In genomic region chr14:88030892-88031291, GRCh38 we compare ENCODE assay signal across 23 cellular contexts. TPM values are rescaled to one million over a fixed set of nuclear protein-coding genes. Genes with fewer than 3 reads are reported as not detected.
DNase-seq lines count a peak whose midpoint lies in the region; ATAC-seq, FAIRE-seq and TF ChIP-seq lines count a peak whose summit lies in the region.
"Had no signal": no experiment of that assay in that cellular context is flagged by ENCODE, and none has a peak within 500 bp of the region (broad histone marks: within the 10 kb centered on the region; RNA-seq: fewer than 3 reads in every experiment).

No MANE protein-coding gene starts in this region.

- DNase-seq in HepG2 (ENCODE audit: low spot score) (no peak), right lobe of liver (no peak), K562 (ENCODE audit: extremely low read depth in 1 of 4, low spot score in 3 of 4) (no peak), NCI-H2171 (lab: John Stamatoyannopoulos, UW) (no peak), adrenal gland (no peak), upper lobe of right lung (no peak)
- DNase-seq: 8988T; ACHN; AML-193; BE2C; Calu3; CD4-positive, alpha-beta memory T cell; COR-L47; DMS153; GM23248; H7; HCEC 1CT had no signal

- H3K79me2 ChIP-seq in HepG2 (ENCODE audit: insufficient read depth, low read length), result peaks cover 49% of the 10 kb centered on the region
- H3K79me2 ChIP-seq in K562 (ENCODE audit: control insufficient read depth, insufficient read depth, low read length), result no peaks in the 10 kb centered on the region

- ATAC-seq in HepG2 (no peak), right lobe of liver (no peak), K562 (no peak), upper lobe of right lung (no peak)
- ATAC-seq: A549 had no signal

- intact Hi-C loops in HepG2 (cut with micrococcal nuclease; ENCODE audit: unreplicated experiment) (no loop called here), right lobe of liver (cut with DNase I) (no loop called here), K562 (cut with micrococcal nuclease) (no loop called here), adrenal gland (cut with DNase I) (no loop called here), upper lobe of right lung (cut with DNase I) (no loop called here)

- no peak for TF ChIP-seq CTCF in HepG2 (CRISPR knock-in tag; IDR thresholded peaks at IDR 0.05)
- no peak for TF ChIP-seq CTCF in right lobe of liver (IDR thresholded peaks at IDR 0.05)
- no peak for TF ChIP-seq CTCF in HEK293 (tag by site-specific recombination; IDR thresholded peaks at IDR 0.05)
- no peak for TF ChIP-seq CTCF in K562 (IDR thresholded peaks at IDR 0.05 in 2 of 3, conservative IDR thresholded peaks at IDR 0.05 in 1 of 3; ENCODE audit: insufficient read depth in 2 of 3, low read depth in 1 of 3, low read length in 3 of 3)
- TF ChIP-seq CTCF in adrenal gland (IDR thresholded peaks at IDR 0.05), result no peak
- TF ChIP-seq CTCF in upper lobe of right lung (IDR thresholded peaks at IDR 0.05), result no peak

- H3K9me3 ChIP-seq in HepG2 (ENCODE audit: low read length) (no peaks in the 10 kb centered on the region), right lobe of liver (no peaks in the 10 kb centered on the region), HEK293 (ENCODE audit: control insufficient read depth, insufficient read depth, low read depth, low read length) (no peaks in the 10 kb centered on the region), K562 (replicated peaks; ENCODE audit: control insufficient read depth, insufficient read depth, low read depth, low read length) (no peaks in the 10 kb centered on the region), adrenal gland (replicated peaks in 1 of 3) (no peaks in the 10 kb centered on the region), upper lobe of right lung (no peaks in the 10 kb centered on the region)
- H3K9me3 ChIP-seq: A549, BE2C had no signal

- no TSS peak for BruUV-seq in HepG2 (replicated peaks; lab: Mats Ljungman, UMichigan)
- no TSS peak for BruUV-seq in K562 (replicated peaks; lab: Mats Ljungman, UMichigan)

- no peaks in the 10 kb centered on the region for H4K20me1 ChIP-seq in HepG2 (ENCODE audit: insufficient read depth, low read length)
- no peaks in the 10 kb centered on the region for H4K20me1 ChIP-seq in K562 (replicated peaks; ENCODE audit: control insufficient read depth, insufficient read depth, low read length)
- H4K20me1 ChIP-seq: BLaER1 treated with 17β-estradiol and CSF1 and Interleukin-3, amounts not matched to agents 10 nM and 100 nM had no signal

- POLR2A ChIA-PET in HepG2 (lab: Yijun Ruan, JAX), result no interaction called here
- POLR2A ChIA-PET in HEK293 (lab: Yijun Ruan, JAX), result no interaction called here
- POLR2A ChIA-PET in K562 (lab: Yijun Ruan, JAX), result no interaction called here

- H3K4me2 ChIP-seq in HepG2 (ENCODE audit: low read depth, low read length), result no peak overlapping the region
- H3K4me2 ChIP-seq in K562 (ENCODE audit: insufficient read depth, low read length), result no peak overlapping the region
- H3K4me2 ChIP-seq: A549 had no signal

- no peaks in the 10 kb centered on the region for H3K9me1 ChIP-seq in K562 (ENCODE audit: control insufficient read depth, insufficient read depth, low read length)

- CTCF ChIA-PET in HepG2 (lab: Yijun Ruan, JAX; ENCODE audit: low intra/inter-chr PET ratio, low total read pairs), result no interaction called here
- CTCF ChIA-PET in HEK293 (lab: Yijun Ruan, JAX), result interaction anchor here (0.7 to 1.5 kb wide), 2 partner anchors 13 to 86 kb away, joined by 4 read pairs; no protein-coding TSS in a partner anchor
- CTCF ChIA-PET in K562 (lab: Yijun Ruan, JAX; ENCODE audit: low intra/inter-chr PET ratio), result no interaction called here

- TF ChIP-seq EP300 in HepG2 (IDR thresholded peaks at IDR 0.05; ENCODE audit: low read depth in 2 of 2, low read length in 2 of 2) (no peak), HepG2 (CRISPR knock-in tag; IDR thresholded peaks at IDR 0.05; ENCODE audit: borderline replicate concordance) (no peak), K562 (IDR thresholded peaks at IDR 0.05; ENCODE audit: low read length) (no peak)

- H3K9ac ChIP-seq in HepG2 (ENCODE audit: insufficient read depth, low read depth, low read length) (no peak overlapping the region), K562 (ENCODE audit: insufficient read depth in 1 of 2, low read depth in 2 of 2, low read length in 2 of 2) (no peak overlapping the region)
- H3K9ac ChIP-seq: BLaER1 treated with 17β-estradiol and CSF1 and Interleukin-3, amounts not matched to agents 10 nM and 100 nM; GM23248 had no signal

- TF ChIP-seq POLR2A in HepG2 (IDR thresholded peaks at IDR 0.05; ENCODE audit: insufficient read depth in 1 of 2, low read depth in 2 of 2, low read length in 2 of 2) (no peak), right lobe of liver (IDR thresholded peaks at IDR 0.05) (no peak), K562 (conservative IDR thresholded peaks at IDR 0.05) (no peak), adrenal gland (IDR thresholded peaks at IDR 0.05) (no peak)

- 89% methylated on average over 1 of the region's 1 CpG for WGBS in HepG2 (ENCODE audit: low lambda C conversion rate)
- 64% methylated on average over 1 of the region's 1 CpG for WGBS in right lobe of liver (ENCODE audit: insufficient coverage, low coverage, low lambda C conversion rate, missing lambda C conversion rate)
- 8% methylated on average over 1 of the region's 1 CpG for WGBS in K562 (ENCODE audit: insufficient coverage, low coverage, missing lambda C conversion rate)
- 57 to 75% (median 61%) methylated on average over 1 of the region's 1 CpG for whole genome bisulfite sequencing in adrenal gland, 4 donors

- H3K36me3 ChIP-seq in HepG2 (replicated peaks in 1 of 2; ENCODE audit: control insufficient read depth in 1 of 2, insufficient read depth in 2 of 2, low read length in 2 of 2), result peaks cover 6 to 19% of the 10 kb centered on the region in 2 experiments; a peak in 3 of 5 replicates
- peaks cover 0 to 5% (median 0%) of the 10 kb centered on the region in 4 donors for H3K36me3 ChIP-seq in right lobe of liver
- H3K36me3 ChIP-seq in HEK293 (ENCODE audit: control insufficient read depth in 2 of 2, insufficient read depth in 1 of 2, low read length in 2 of 2), result no peaks in the 10 kb centered on the region
- H3K36me3 ChIP-seq in K562 (ENCODE audit: control insufficient read depth, insufficient read depth, low read length), result no peaks in the 10 kb centered on the region
- H3K36me3 ChIP-seq in adrenal gland (replicated peaks in 1 of 2), result no peaks in the 10 kb centered on the region
- H3K36me3 ChIP-seq in upper lobe of right lung, result no peaks in the 10 kb centered on the region
- H3K36me3 ChIP-seq: BE2C had no signal

- FAIRE-seq in HepG2 (lab: Jason Lieb, UNC), result no peak
- no peak for FAIRE-seq in K562 (lab: Jason Lieb, UNC)
- FAIRE-seq: A549, G401.6, GM19239, H1 had no signal

- H3K27ac ChIP-seq in HepG2 (ENCODE audit: extremely low read length, insufficient read depth, low read length), result no peak overlapping the region
- no peak overlapping the region for H3K27ac ChIP-seq in right lobe of liver
- no peak overlapping the region for H3K27ac ChIP-seq in HEK293 (ENCODE audit: extremely low read depth, low read depth, low read length)
- no peak overlapping the region for H3K27ac ChIP-seq in K562 (ENCODE audit: extremely low read depth, low read depth, low read length)
- no peak overlapping the region for H3K27ac ChIP-seq in adrenal gland
- H3K27ac ChIP-seq in upper lobe of right lung, result no peak overlapping the region
- H3K27ac ChIP-seq: A549; BLaER1 treated with 17β-estradiol and CSF1 and Interleukin-3, amounts not matched to agents 10 nM and 100 nM; GM23248 had no signal

- in situ Hi-C loops in HepG2 (cut with HindIII; ENCODE audit: extremely low pct_ligation_motif_present, low pct_unique_long_range_greater_than_20kb) (no loop called here), K562 (cut with MboI) (no loop called here)

- H3K4me1 ChIP-seq in HepG2 (ENCODE audit: insufficient read depth, low read length) (peaks cover 44% of the 10 kb centered on the region), right lobe of liver (peaks cover 0 to 56% (median 15%) of the 10 kb centered on the region in 4 donors), HEK293 (ENCODE audit: control insufficient read depth, insufficient read depth, low read length) (no peaks in the 10 kb centered on the region), K562 (replicated peaks in 1 of 2; ENCODE audit: control insufficient read depth in 2 of 2, insufficient read depth in 2 of 2, low read length in 2 of 2) (peaks cover 0 to 27% of the 10 kb centered on the region in 2 experiments; a peak in 3 of 5 replicates), adrenal gland (replicated peaks in 1 of 2) (no peaks in the 10 kb centered on the region), upper lobe of right lung (no peaks in the 10 kb centered on the region)
- H3K4me1 ChIP-seq: A549, BE2C had no signal

- TF ChIP-seq RAD21 in HepG2 (CRISPR knock-in tag; IDR thresholded peaks at IDR 0.05), result no peak
- TF ChIP-seq RAD21 in K562 (CRISPR knock-in tag; conservative IDR thresholded peaks at IDR 0.05 in 1 of 2, IDR thresholded peaks at IDR 0.05 in 1 of 2), result no peak

- H2AFZ ChIP-seq in HepG2 (ENCODE audit: low read length) (no peak overlapping the region), K562 (ENCODE audit: low read depth, low read length) (no peak overlapping the region)
- H2AFZ ChIP-seq: GM23248 had no signal

- H3K4me3 ChIP-seq in HepG2 (replicated peaks in 1 of 3; ENCODE audit: insufficient read depth in 1 of 3, low read depth in 2 of 3, low read length in 3 of 3) (no peak overlapping the region), right lobe of liver (no peak overlapping the region), HEK293 (ENCODE audit: low read depth, low read length) (no peak overlapping the region), K562 (no peak overlapping the region), adrenal gland (no peak overlapping the region), upper lobe of right lung (no peak overlapping the region)
- H3K4me3 ChIP-seq: A549; BLaER1 treated with 17β-estradiol and CSF1 and Interleukin-3, amounts not matched to agents 10 nM and 100 nM; GM23248 had no signal

- H3K27me3 ChIP-seq in HepG2 (ENCODE audit: control insufficient read depth in 1 of 2, insufficient read depth in 2 of 2, low read length in 2 of 2), result no peaks in the 10 kb centered on the region
- no peaks in the 10 kb centered on the region for H3K27me3 ChIP-seq in right lobe of liver
- H3K27me3 ChIP-seq in K562 (ENCODE audit: control insufficient read depth in 2 of 2, insufficient read depth in 2 of 2, low read length in 2 of 2), result peaks cover 0 to 3% of the 10 kb centered on the region in 2 experiments; a peak in 1 of 5 replicates
- H3K27me3 ChIP-seq in adrenal gland, result no peaks in the 10 kb centered on the region
- H3K27me3 ChIP-seq in upper lobe of right lung, result no peaks in the 10 kb centered on the region
- H3K27me3 ChIP-seq: BE2C; BLaER1 treated with 17β-estradiol and CSF1 and Interleukin-3, amounts not matched to agents 10 nM and 100 nM had no signal

RNA-seq across cellular contexts. Expression of gene GPR65, which starts 26.0 kb away (rescaled TPM):
- not detected in 2 replicates for total RNA-seq in HepG2 (2016; rRNA removed; fragmentation: Illumina TruSeq; extraction: Trizol)
- total RNA-seq in HepG2 (2016; cell fraction: cytosol; rRNA removed; fragmentation: Illumina TruSeq; extraction: Trizol; ENCODE audit: low read depth), result not detected in 2 replicates
- total RNA-seq in HepG2 (2016; cell fraction: insoluble cytoplasmic fraction; rRNA removed; fragmentation: Illumina TruSeq; extraction: Trizol), result not detected in 2 replicates
- total RNA-seq in HepG2 (2016; cell fraction: membrane; rRNA removed; fragmentation: Illumina TruSeq; extraction: Trizol), result not detected in 2 replicates
- total RNA-seq in HepG2 (2016; cell fraction: nucleus; rRNA removed; fragmentation: Illumina TruSeq; extraction: Trizol), result not detected in 2 replicates
- polyA plus RNA-seq in HepG2 (2011; rRNA removed), result not detected in 2 replicates
- polyA plus RNA-seq in HepG2 (2011; cell fraction: cytosol; rRNA removed), result not detected in 2 replicates
- not detected in 2 replicates for polyA plus RNA-seq in HepG2 (2011; cell fraction: nucleus; rRNA removed)
- not detected in 2 replicates for polyA plus RNA-seq in HepG2 (2012)
- not detected in 2 replicates for polyA plus RNA-seq in HepG2 (2016; cell fraction: cytosol; fragmentation: Illumina TruSeq; extraction: Trizol; ENCODE audit: low read depth)
- not detected in 2 replicates for polyA plus RNA-seq in HepG2 (2016; cell fraction: insoluble cytoplasmic fraction; fragmentation: Illumina TruSeq; extraction: Trizol; ENCODE audit: low read depth)
- polyA plus RNA-seq in HepG2 (2016; cell fraction: membrane; fragmentation: Illumina TruSeq; extraction: Trizol; ENCODE audit: low read depth), result not detected in 2 replicates
- polyA plus RNA-seq in HepG2 (2016; cell fraction: nucleus; fragmentation: Illumina TruSeq; extraction: Trizol; ENCODE audit: insufficient read depth, low read depth), result not detected in 2 replicates
- polyA minus RNA-seq in HepG2 (2011; rRNA and poly(A)+ RNA removed; ENCODE audit: low replicate concordance), result not detected in 2 replicates
- not detected in 2 replicates for polyA minus RNA-seq in HepG2 (2011; cell fraction: cytosol; rRNA and poly(A)+ RNA removed)
- polyA minus RNA-seq in HepG2 (2011; cell fraction: nucleus; rRNA and poly(A)+ RNA removed), result not detected in 2 replicates
- total RNA-seq in right lobe of liver, result 1 to 10 TPM; 1.0 to 2.7 (median 1.2) TPM
- not detected in 2 replicates for total RNA-seq in K562 (2011; cell fraction: chromatin; rRNA removed; ENCODE audit: low replicate concordance)
- not detected in 2 replicates for total RNA-seq in K562 (2011; cell fraction: nucleolus; rRNA removed)
- not detected in 2 replicates for total RNA-seq in K562 (2011; cell fraction: nucleoplasm; rRNA removed)
- 0.04 TPM in 1 of 2 replicates, not detected in the other for total RNA-seq in K562 (2014; rRNA removed)
- total RNA-seq in K562 (2014; rRNA removed; fragmentation: Illumina TruSeq; extraction: Trizol), result 0.03 TPM in 1 of 2 replicates, not detected in the other
- 0.11 and 0.26 TPM in 2 replicates for total RNA-seq in K562 (2015; rRNA removed; fragmentation: Illumina TruSeq; extraction: Trizol)
- total RNA-seq in K562 (2021), result 0.04 TPM in 2 replicates
- polyA plus RNA-seq in K562 (2011; rRNA removed), result not detected in 2 replicates
- polyA plus RNA-seq in K562 (2011; cell fraction: cytosol; rRNA removed), result not detected in 2 replicates
- not detected in 2 replicates for polyA plus RNA-seq in K562 (2011; cell fraction: nucleus; rRNA removed)
- polyA plus RNA-seq in K562 (2012), result 0.05 and 0.14 TPM in 2 replicates
- polyA plus RNA-seq in K562 (2014; fragmentation: Illumina TruSeq; extraction: Trizol), result not detected in 2 replicates
- under 1 TPM in 1 of 2 experiments, not detected in 1; 0.03 TPM for polyA plus RNA-seq in K562 (2014; fragmentation: Nextera tagmentation; extraction: Ambion mirVana)
- not detected in 2 replicates for polyA plus RNA-seq in K562 (2014; rRNA removed)
- not detected in 2 replicates for polyA minus RNA-seq in K562 (2011; rRNA and poly(A)+ RNA removed)
- not detected in 2 replicates for polyA minus RNA-seq in K562 (2011; cell fraction: cytosol; rRNA and poly(A)+ RNA removed)
- polyA minus RNA-seq in K562 (2011; cell fraction: nucleus; rRNA and poly(A)+ RNA removed), result not detected in 2 replicates
- total RNA-seq in adrenal gland, result 1 to 10 TPM in 7 of 8 donors, under 1 TPM in 1; 0.18 to 6.1 (median 2.6) TPM
- polyA plus RNA-seq in adrenal gland, result 1 to 10 TPM; 1.3 to 1.9 (median 1.4) TPM
- total RNA-seq in upper lobe of right lung, result 7.7 TPM
- total RNA-seq: H1, H7 had no signal
- polyA plus RNA-seq: H1 had no signal

RNA-seq across cellular contexts. Expression of gene GALC, which starts 37.9 kb away (rescaled TPM):
- total RNA-seq in HepG2 (2016; rRNA removed; fragmentation: Illumina TruSeq; extraction: Trizol) (not detected in 2 replicates), right lobe of liver (10 to 100 TPM in 3 of 6 experiments, 1 to 10 TPM in 3; 8.3 to 23.5 (median 10.3) TPM), K562 (2014; rRNA removed) (6.9 and 12.4 TPM in 2 replicates), K562 (2014; rRNA removed; fragmentation: Illumina TruSeq; extraction: Trizol) (9.2 and 9.4 TPM in 2 replicates), K562 (2015; rRNA removed; fragmentation: Illumina TruSeq; extraction: Trizol) (14.6 and 15.0 TPM in 2 replicates), K562 (2021) (6.8 and 7.3 TPM in 2 replicates), adrenal gland (10 to 100 TPM; 23.4 to 69.6 (median 37.3) TPM), upper lobe of right lung (47.4 TPM)
- total RNA-seq in HepG2 (2016; cell fraction: cytosol; rRNA removed; fragmentation: Illumina TruSeq; extraction: Trizol; ENCODE audit: low read depth), result not detected in 2 replicates
- not detected in 2 replicates for total RNA-seq in HepG2 (2016; cell fraction: insoluble cytoplasmic fraction; rRNA removed; fragmentation: Illumina TruSeq; extraction: Trizol)
- not detected in 2 replicates for total RNA-seq in HepG2 (2016; cell fraction: membrane; rRNA removed; fragmentation: Illumina TruSeq; extraction: Trizol)
- not detected in 2 replicates for total RNA-seq in HepG2 (2016; cell fraction: nucleus; rRNA removed; fragmentation: Illumina TruSeq; extraction: Trizol)
- polyA plus RNA-seq in HepG2 (2011; rRNA removed) (not detected in 2 replicates), K562 (2011; rRNA removed) (14.0 and 15.1 TPM in 2 replicates), K562 (2014; fragmentation: Illumina TruSeq; extraction: Trizol) (7.8 and 7.9 TPM in 2 replicates), K562 (2014; fragmentation: Nextera tagmentation; extraction: Ambion mirVana) (1 to 10 TPM; 1.6 to 2.9 TPM), K562 (2014; rRNA removed) (6.5 and 7.6 TPM in 2 replicates), adrenal gland (10 to 100 TPM in 2 of 3 donors, 1 to 10 TPM in 1; 8.3 to 60.7 (median 11.9) TPM)
- polyA plus RNA-seq in HepG2 (2011; cell fraction: cytosol; rRNA removed), result not detected in 2 replicates
- not detected in 2 replicates for polyA plus RNA-seq in HepG2 (2011; cell fraction: nucleus; rRNA removed)
- polyA plus RNA-seq in HepG2 (2012), result not detected in 2 replicates
- polyA plus RNA-seq in HepG2 (2016; cell fraction: cytosol; fragmentation: Illumina TruSeq; extraction: Trizol; ENCODE audit: low read depth), result not detected in 2 replicates
- not detected in 2 replicates for polyA plus RNA-seq in HepG2 (2016; cell fraction: insoluble cytoplasmic fraction; fragmentation: Illumina TruSeq; extraction: Trizol; ENCODE audit: low read depth)
- not detected in 2 replicates for polyA plus RNA-seq in HepG2 (2016; cell fraction: membrane; fragmentation: Illumina TruSeq; extraction: Trizol; ENCODE audit: low read depth)
- polyA plus RNA-seq in HepG2 (2016; cell fraction: nucleus; fragmentation: Illumina TruSeq; extraction: Trizol; ENCODE audit: insufficient read depth, low read depth), result not detected in 2 replicates
- 0.02 TPM in 1 of 2 replicates, not detected in the other for polyA minus RNA-seq in HepG2 (2011; rRNA and poly(A)+ RNA removed; ENCODE audit: low replicate concordance)
- polyA minus RNA-seq in HepG2 (2011; cell fraction: cytosol; rRNA and poly(A)+ RNA removed), result not detected in 2 replicates
- polyA minus RNA-seq in HepG2 (2011; cell fraction: nucleus; rRNA and poly(A)+ RNA removed), result not detected in 2 replicates
- 11.5 and 32.3 TPM in 2 replicates for total RNA-seq in K562 (2011; cell fraction: chromatin; rRNA removed; ENCODE audit: low replicate concordance)
- 9.7 and 12.8 TPM in 2 replicates for total RNA-seq in K562 (2011; cell fraction: nucleolus; rRNA removed)
- 19.5 and 23.9 TPM in 2 replicates for total RNA-seq in K562 (2011; cell fraction: nucleoplasm; rRNA removed)
- polyA plus RNA-seq in K562 (2011; cell fraction: cytosol; rRNA removed), result 4.3 and 9.1 TPM in 2 replicates
- 10.0 and 14.7 TPM in 2 replicates for polyA plus RNA-seq in K562 (2011; cell fraction: nucleus; rRNA removed)
- polyA plus RNA-seq in K562 (2012), result 10.4 and 20.1 TPM in 2 replicates
- 17.3 and 21.2 TPM in 2 replicates for polyA minus RNA-seq in K562 (2011; rRNA and poly(A)+ RNA removed)
- polyA minus RNA-seq in K562 (2011; cell fraction: cytosol; rRNA and poly(A)+ RNA removed), result 8.4 and 10.6 TPM in 2 replicates
- 12.8 and 14.8 TPM in 2 replicates for polyA minus RNA-seq in K562 (2011; cell fraction: nucleus; rRNA and poly(A)+ RNA removed)

Comparison
In these comparisons a context has a peak if more than half of its experiments do, and no peak if none do; other contexts are left out.
1. Of the 241 proteins assayed by ChIP-seq in both HepG2 and K562: peak only in HepG2: none; only in K562: JUNB; in both: none; in neither: 238; mixed calls (peak in some experiments, not most) for 2.